Comparison of ENCODE assay signal across 31 cellular contexts in the genomic region with DNA sequence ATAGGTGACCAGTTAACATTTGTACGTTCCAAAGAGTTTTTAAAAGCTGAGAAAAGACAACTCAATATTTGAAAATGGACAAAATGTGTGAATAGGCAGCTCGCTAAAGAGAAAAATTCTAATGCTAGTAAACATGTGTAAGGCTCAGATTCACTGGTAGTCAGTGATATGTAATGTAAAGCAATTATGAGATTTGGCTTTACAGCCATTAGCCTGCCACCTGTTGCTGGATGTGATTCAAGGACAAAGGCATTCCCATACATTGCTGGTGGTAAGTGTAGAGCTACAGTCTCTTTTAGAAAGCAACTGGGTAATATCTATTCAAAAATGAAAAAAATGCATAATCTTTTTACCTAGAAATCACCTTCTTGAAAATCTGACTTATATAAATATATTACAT.
"Had no signal": no experiment of that assay in that cellular context is flagged by ENCODE, and none has a peak within 500 bp of the region (broad histone marks: within the 10 kb centered on the region; RNA-seq: fewer than 3 reads in every experiment).

No MANE protein-coding gene starts in this region.

- H3K27ac ChIP-seq: breast epithelium, esophagus muscularis mucosa, heart right ventricle, pancreas, prostate gland, uterus had no signal

- H3K36me3 ChIP-seq: breast epithelium, esophagus muscularis mucosa, heart right ventricle, pancreas, prostate gland, uterus had no signal

- H3K4me3 ChIP-seq: breast epithelium, esophagus muscularis mucosa, heart right ventricle, pancreas, prostate gland, smooth muscle cell, uterus had no signal

- H3K36me3 Mint-ChIP-seq: activated CD8-positive, alpha-beta memory T cell treated with anti-CD3 and anti-CD28 coated beads, Interleukin-2, amount 10 ng/mL, durations not matched to agents 7 days and 5 days; activated naive CD4-positive, alpha-beta T cell treated with anti-CD3 and anti-CD28 coated beads, Interleukin-2, amount 50 U/mL, for 72 hours; naive thymus-derived CD4-positive, alpha-beta T cell; type B pancreatic cell had no signal

- ATAC-seq: activated CD4-positive, alpha-beta T cell treated with anti-CD3 and anti-CD28 coated beads for 36 hours; activated CD8-positive, alpha-beta memory T cell treated with anti-CD3 and anti-CD28 coated beads, Interleukin-2, amount 10 ng/mL, durations not matched to agents 7 days and 5 days; activated CD8-positive, alpha-beta T cell treated with anti-CD3 and anti-CD28 coated beads, Interleukin-2, amount 10 ng/mL, durations not matched to agents 7 days and 5 days; activated naive CD4-positive, alpha-beta T cell treated with anti-CD3 and anti-CD28 coated beads, Interleukin-2, amount 50 U/mL, for 72 hours; heart right ventricle; naive thymus-derived CD4-positive, alpha-beta T cell; pancreas; sciatic nerve; stimulated activated memory B cell treated with anti-CD40 and anti-IgM and Interleukin-4, amounts not matched to agents 10 μg/mL and 1 μg/mL and 100 μg/mL, for 72 hours; stimulated activated naive CD8-positive, alpha-beta T cell treated with anti-CD3 and anti-CD28 coated beads, Interleukin-15, amount 100 ng/mL, for 72 hours had no signal

- DNase-seq: activated B cell treated with CpG ODN at 0.5 μM for 24 hours; activated CD4-positive, alpha-beta T cell treated with anti-CD3 and anti-CD28 coated beads for 36 hours; activated CD8-positive, alpha-beta memory T cell treated with anti-CD3 and anti-CD28 coated beads, Interleukin-2, amount 10 ng/mL, durations not matched to agents 7 days and 5 days; activated CD8-positive, alpha-beta T cell treated with anti-CD3 and anti-CD28 coated beads, Interleukin-2, amount 10 ng/mL, durations not matched to agents 7 days and 5 days; activated naive CD4-positive, alpha-beta T cell; activated T-cell treated with anti-CD3 and anti-CD28 coated beads, Interleukin-2, amount 50 U/mL, for 48 hours; central memory CD4-positive, alpha-beta T cell; foreskin melanocyte; heart right ventricle; midbrain; naive thymus-derived CD4-positive, alpha-beta T cell; nucleus accumbens; pancreas; retina; stimulated activated CD4-positive, alpha-beta T cell treated with anti-CD3 and anti-CD28 coated beads, Interleukin-1b, Interleukin-23, amount 100 ng/mL, for 48 hours; stimulated activated CD4-positive, alpha-beta T cell treated with anti-CD3 and anti-CD28 coated beads, Interleukin-4, amount 100 ng/mL, for 4 hours; stimulated activated CD8-positive, alpha-beta memory T cell treated with anti-CD3 and anti-CD28 coated beads, Interleukin-4, amount 100 ng/mL, for 48 hours; stimulated activated naive CD8-positive, alpha-beta T cell treated with anti-CD3 and anti-CD28 coated beads, Interleukin-15, amount 100 ng/mL, for 72 hours; substantia nigra; uterus had no signal

- H3K9me3 Mint-ChIP-seq: activated B cell treated with CpG ODN at 0.5 μM for 24 hours; activated naive CD4-positive, alpha-beta T cell treated with anti-CD3 and anti-CD28 coated beads, Interleukin-2, amount 50 U/mL, for 72 hours; activated T-helper 2 cell treated with anti-CD3 and anti-CD28 coated beads, Interferon-gamma antibody, Interleukin-2, Interleukin-4, amounts not matched to agents 10 μg/mL and 5 μg/mL and 100 μg/mL, durations not matched to agents 14 hours and 24 hours and 36 hours; dendritic cell treated with granulocyte-macrophage colony-stimulating factor and Interleukin-4, amounts not matched to agents 40 ng/mL and 50 ng/mL, for 4 days; naive thymus-derived CD4-positive, alpha-beta T cell; neural crest cell; stimulated activated memory B cell treated with anti-CD40 and anti-IgM and Interleukin-4, amounts not matched to agents 10 μg/mL and 1 μg/mL and 100 μg/mL, for 72 hours; stimulated activated naive CD8-positive, alpha-beta T cell treated with anti-CD3 and anti-CD28 coated beads, Interleukin-15, amount 100 ng/mL, for 72 hours; type B pancreatic cell had no signal

- H3K9me3 ChIP-seq: breast epithelium, esophagus muscularis mucosa, heart right ventricle, pancreas, prostate gland, uterus had no signal

- H3K4me1 ChIP-seq: breast epithelium, esophagus muscularis mucosa, heart right ventricle, pancreas, prostate gland, uterus had no signal

- H3K4me1 Mint-ChIP-seq: activated CD4-positive, alpha-beta T cell treated with anti-CD3 and anti-CD28 coated beads for 36 hours; naive thymus-derived CD4-positive, alpha-beta T cell; neural crest cell; stimulated activated naive CD8-positive, alpha-beta T cell treated with anti-CD3 and anti-CD28 coated beads, Interleukin-15, amount 100 ng/mL, for 72 hours had no signal

- H3K27ac Mint-ChIP-seq: activated B cell treated with CpG ODN at 0.5 μM for 24 hours; activated CD4-positive, alpha-beta T cell treated with anti-CD3 and anti-CD28 coated beads for 36 hours; activated CD8-positive, alpha-beta memory T cell treated with anti-CD3 and anti-CD28 coated beads, Interleukin-2, amount 10 ng/mL, durations not matched to agents 7 days and 5 days; activated CD8-positive, alpha-beta T cell treated with anti-CD3 and anti-CD28 coated beads, Interleukin-2, amount 10 ng/mL, durations not matched to agents 7 days and 5 days; activated naive CD4-positive, alpha-beta T cell treated with anti-CD3 and anti-CD28 coated beads, Interleukin-2, amount 50 U/mL, for 72 hours; activated T-helper 2 cell treated with anti-CD3 and anti-CD28 coated beads, Interferon-gamma antibody, Interleukin-2, Interleukin-4, amounts not matched to agents 10 μg/mL and 5 μg/mL and 100 μg/mL, durations not matched to agents 14 hours and 24 hours and 36 hours; dendritic cell treated with granulocyte-macrophage colony-stimulating factor and Interleukin-4, amounts not matched to agents 40 ng/mL and 50 ng/mL, for 4 days; naive thymus-derived CD4-positive, alpha-beta T cell; stimulated activated memory B cell treated with anti-CD40 and anti-IgM and Interleukin-4, amounts not matched to agents 10 μg/mL and 1 μg/mL and 100 μg/mL, for 72 hours; stimulated activated naive CD8-positive, alpha-beta T cell treated with anti-CD3 and anti-CD28 coated beads, Interleukin-15, amount 100 ng/mL, for 72 hours; type B pancreatic cell had no signal

- H3K27me3 ChIP-seq: breast epithelium, esophagus muscularis mucosa, heart right ventricle, pancreas, uterus had no signal

- H3K4me3 Mint-ChIP-seq: activated B cell treated with CpG ODN at 0.5 μM for 24 hours; activated CD4-positive, alpha-beta T cell treated with anti-CD3 and anti-CD28 coated beads for 36 hours; activated CD8-positive, alpha-beta memory T cell treated with anti-CD3 and anti-CD28 coated beads, Interleukin-2, amount 10 ng/mL, durations not matched to agents 7 days and 5 days; activated CD8-positive, alpha-beta T cell treated with anti-CD3 and anti-CD28 coated beads, Interleukin-2, amount 10 ng/mL, durations not matched to agents 7 days and 5 days; dendritic cell treated with granulocyte-macrophage colony-stimulating factor and Interleukin-4, amounts not matched to agents 40 ng/mL and 50 ng/mL, for 4 days; naive thymus-derived CD4-positive, alpha-beta T cell; neural crest cell; stimulated activated memory B cell treated with anti-CD40 and anti-IgM and Interleukin-4, amounts not matched to agents 10 μg/mL and 1 μg/mL and 100 μg/mL, for 72 hours; stimulated activated naive CD8-positive, alpha-beta T cell treated with anti-CD3 and anti-CD28 coated beads, Interleukin-15, amount 100 ng/mL, for 72 hours; type B pancreatic cell had no signal

- H3K27me3 Mint-ChIP-seq: activated B cell treated with CpG ODN at 0.5 μM for 24 hours; activated CD8-positive, alpha-beta memory T cell treated with anti-CD3 and anti-CD28 coated beads, Interleukin-2, amount 10 ng/mL, durations not matched to agents 7 days and 5 days; dendritic cell treated with granulocyte-macrophage colony-stimulating factor and Interleukin-4, amounts not matched to agents 40 ng/mL and 50 ng/mL, for 4 days; stimulated activated memory B cell treated with anti-CD40 and anti-IgM and Interleukin-4, amounts not matched to agents 10 μg/mL and 1 μg/mL and 100 μg/mL, for 72 hours; type B pancreatic cell had no signal
